Comparison of ENCODE assay signal across 11 cellular contexts in genomic region chr7:157352506-157352905, GRCh38. TPM values are rescaled to one million over a fixed set of nuclear protein-coding genes. Genes with fewer than 3 reads are reported as not detected.
DNase-seq lines count a peak whose midpoint lies in the region; ATAC-seq lines count a peak whose summit lies in the region.
"Had no signal": no experiment of that assay in that cellular context is flagged by ENCODE, and none has a peak within 500 bp of the region (broad histone marks: within the 10 kb centered on the region; RNA-seq: fewer than 3 reads in every experiment).

No MANE protein-coding gene starts in this region.

- no peaks in the 10 kb centered on the region for H3K9me3 Mint-ChIP-seq in CD8-positive, alpha-beta memory T cell
- no peaks in the 10 kb centered on the region for H3K9me3 Mint-ChIP-seq in naive B cell

- no peak for DNase-seq in CD8-positive, alpha-beta memory T cell
- no peak for DNase-seq in T-helper 17 cell
- no peak for DNase-seq in naive B cell
- DNase-seq in hippocampal formation (lab: John Stamatoyannopoulos, UW), result no peak
- DNase-seq in AG20443 (ENCODE audit: low spot score), result no peak
- DNase-seq in NCI-H2029 treated with DMSO at 0.1 percent for 48 hours (lab: John Stamatoyannopoulos, UW), result no peak
- DNase-seq: activated CD4-positive, alpha-beta T cell treated with anti-CD3 and anti-CD28 coated beads, Interleukin-2, amount 50 U/mL, for 1 hour; EL had no signal

- H3K36me3 Mint-ChIP-seq in CD8-positive, alpha-beta memory T cell, result peaks cover 0 to 40% (median 12%) of the 10 kb centered on the region in 3 donors
- no peaks in the 10 kb centered on the region for H3K36me3 Mint-ChIP-seq in T-helper 17 cell (ENCODE audit: low read depth)
- H3K36me3 Mint-ChIP-seq in naive B cell, result peaks cover 5 to 7% of the 10 kb centered on the region in 2 donors

- ATAC-seq in GM19455 (IDR thresholded peaks at IDR 0.05; ENCODE audit: unreplicated experiment) (peak; percentile 46), T-helper 17 cell (peak; percentile 16), naive B cell (ENCODE audit: low read depth in 2 of 2) (peak; percentile 41 to 51), GM19397 (IDR thresholded peaks at IDR 0.05; ENCODE audit: unreplicated experiment) (no peak)

- no peak overlapping the region for H3K27ac ChIP-seq in CD8-positive, alpha-beta memory T cell (ENCODE audit: low read depth, low read length)
- H3K27ac ChIP-seq: parathyroid adenoma had no signal

- CTCF ChIA-PET in CD8-positive, alpha-beta memory T cell (lab: Charles Lee), result interaction anchor here (0.8 kb wide), 1 partner anchor 14 kb away, joined by 3 read pairs; no protein-coding TSS in a partner anchor

- peak overlapping the region in 5 of 8 donors; percentile 14 to 87 (median 74) for H3K27ac Mint-ChIP-seq in CD8-positive, alpha-beta memory T cell
- H3K27ac Mint-ChIP-seq in T-helper 17 cell (no peak overlapping the region), naive B cell (peak overlapping the region in 4 of 6 donors; percentile 26 to 89 (median 70))

- H3K4me1 Mint-ChIP-seq in CD8-positive, alpha-beta memory T cell, result peaks cover 77 to 92% (median 89%) of the 10 kb centered on the region in 3 donors
- peaks cover 64% of the 10 kb centered on the region for H3K4me1 Mint-ChIP-seq in T-helper 17 cell
- peaks cover 58 to 80% (median 71%) of the 10 kb centered on the region in 3 donors for H3K4me1 Mint-ChIP-seq in naive B cell

- no peaks in the 10 kb centered on the region for H3K27me3 Mint-ChIP-seq in CD8-positive, alpha-beta memory T cell
- H3K27me3 Mint-ChIP-seq in T-helper 17 cell (no peaks in the 10 kb centered on the region), naive B cell (no peaks in the 10 kb centered on the region)

- peaks cover 82% of the 10 kb centered on the region for H3K4me1 ChIP-seq in CD8-positive, alpha-beta memory T cell (ENCODE audit: insufficient read depth, low read length)

- H3K4me3 ChIP-seq in CD8-positive, alpha-beta memory T cell (ENCODE audit: low read length), result no peak overlapping the region

- H3K27me3 ChIP-seq in CD8-positive, alpha-beta memory T cell (ENCODE audit: insufficient read depth, low read length, poor library complexity, severe bottlenecking), result no peaks in the 10 kb centered on the region

- peak overlapping the region; percentile 53 to 86 (median 74) for H3K4me3 Mint-ChIP-seq in CD8-positive, alpha-beta memory T cell
- H3K4me3 Mint-ChIP-seq in T-helper 17 cell (peak overlapping the region; percentile 75), naive B cell (peak overlapping the region in 7 of 8 donors; percentile 36 to 70 (median 61))

- H3K36me3 ChIP-seq in CD8-positive, alpha-beta memory T cell (ENCODE audit: insufficient read depth, low read length), result peaks cover 6% of the 10 kb centered on the region

- no peaks in the 10 kb centered on the region for H3K9me3 ChIP-seq in CD8-positive, alpha-beta memory T cell (ENCODE audit: low read length)
- H3K9me3 ChIP-seq in T-helper 17 cell (ENCODE audit: control insufficient read depth, low read length, poor library complexity, severe bottlenecking), result no peaks in the 10 kb centered on the region

- POLR2A ChIA-PET in CD8-positive, alpha-beta memory T cell (lab: Charles Lee), result no interaction called here

RNA-seq across cellular contexts. Expression of gene DNAJB6, which starts 15.7 kb away (rescaled TPM):
- total RNA-seq in CD8-positive, alpha-beta memory T cell, result 100 to 1,000 TPM; 121 to 124 TPM
- polyA plus RNA-seq in CD8-positive, alpha-beta memory T cell, result 147 TPM
- 100 to 1,000 TPM; 266 to 278 TPM for total RNA-seq in T-helper 17 cell
- polyA plus RNA-seq in naive B cell (ENCODE audit: low read depth in 6 of 6), result 100 to 1,000 TPM in 3 of 6 donors, 10 to 100 TPM in 3; 86.9 to 124 (median 107) TPM
